14 cellular contexts compared by ENCODE assay signal in genomic region chr6:154593122-154593521, GRCh38.
DNase-seq lines count a peak whose midpoint lies in the region; ATAC-seq, FAIRE-seq and TF ChIP-seq lines count a peak whose summit lies in the region.
"Had no signal": no experiment of that assay in that cellular context is flagged by ENCODE, and none has a peak within 500 bp of the region (broad histone marks: within the 10 kb centered on the region; RNA-seq: fewer than 3 reads in every experiment).

No MANE protein-coding gene starts in this region.

- no peaks in the 10 kb centered on the region for H3K27me3 ChIP-seq in astrocyte (ENCODE audit: insufficient read depth, low read length)

- H3K27me3 Mint-ChIP-seq in astrocyte (ENCODE audit: low read depth, unreplicated experiment) (peaks cover 3% of the 10 kb centered on the region), mesothelial cell of epicardium (ENCODE audit: low read depth) (no peaks in the 10 kb centered on the region)
- peaks cover 3% of the 10 kb centered on the region for H3K27me3 Mint-ChIP-seq in activated naive CD8-positive, alpha-beta T cell treated with anti-CD3 and anti-CD28 coated beads for 36 hours

- no peaks in the 10 kb centered on the region for H3K9me3 Mint-ChIP-seq in astrocyte (ENCODE audit: unreplicated experiment)
- H3K9me3 Mint-ChIP-seq in mesothelial cell of epicardium = no peaks in the 10 kb centered on the region
- H3K9me3 Mint-ChIP-seq in activated naive CD8-positive, alpha-beta T cell treated with anti-CD3 and anti-CD28 coated beads for 36 hours = no peaks in the 10 kb centered on the region

- no peak overlapping the region for H2AFZ ChIP-seq in astrocyte (ENCODE audit: low read depth, low read length)

- no peak overlapping the region for H3K9ac ChIP-seq in astrocyte (ENCODE audit: low read length)

- ATAC-seq in GM19351 (IDR thresholded peaks at IDR 0.05; ENCODE audit: unreplicated experiment) (no peak), GM19328 (IDR thresholded peaks at IDR 0.05; ENCODE audit: unreplicated experiment) (no peak)

- TF ChIP-seq CTCF in astrocyte (IDR thresholded peaks at IDR 0.05; ENCODE audit: insufficient read depth, low read depth, low read length) = no peak
- TF ChIP-seq CTCF in mesothelial cell of epicardium (IDR thresholded peaks at IDR 0.05; ENCODE audit: unreplicated experiment) = no peak

- H3K36me3 ChIP-seq in astrocyte (ENCODE audit: insufficient read depth, low read length) = no peaks in the 10 kb centered on the region

- no peak for FAIRE-seq in astrocyte (lab: Jason Lieb, UNC)

- H3K4me1 Mint-ChIP-seq in astrocyte (ENCODE audit: low read depth, unreplicated experiment) = no peaks in the 10 kb centered on the region
- peaks cover 12% of the 10 kb centered on the region for H3K4me1 Mint-ChIP-seq in mesothelial cell of epicardium
- H3K4me1 Mint-ChIP-seq in activated naive CD8-positive, alpha-beta T cell treated with anti-CD3 and anti-CD28 coated beads for 36 hours = no peaks in the 10 kb centered on the region

- H3K4me3 Mint-ChIP-seq in astrocyte (ENCODE audit: unreplicated experiment) (no peak overlapping the region), mesothelial cell of epicardium (no peak overlapping the region)
- H3K4me3 Mint-ChIP-seq in activated naive CD8-positive, alpha-beta T cell treated with anti-CD3 and anti-CD28 coated beads for 36 hours = no peak overlapping the region

- no peak overlapping the region for H3K4me3 ChIP-seq in astrocyte (ENCODE audit: insufficient read depth, low read depth, low read length)
- H3K4me3 ChIP-seq: SK-N-MC had no signal

- H3K27ac Mint-ChIP-seq in astrocyte (ENCODE audit: unreplicated experiment) (no peak overlapping the region), mesothelial cell of epicardium (peak overlapping the region; percentile 78)
- H3K27ac Mint-ChIP-seq in activated naive CD8-positive, alpha-beta T cell treated with anti-CD3 and anti-CD28 coated beads for 36 hours = no peak overlapping the region

- H3K27ac ChIP-seq in astrocyte (ENCODE audit: low read depth, low read length) = no peak overlapping the region
- H3K27ac ChIP-seq: SK-N-MC had no signal

- no peaks in the 10 kb centered on the region for H3K36me3 Mint-ChIP-seq in astrocyte (ENCODE audit: low read depth, unreplicated experiment)
- no peaks in the 10 kb centered on the region for H3K36me3 Mint-ChIP-seq in mesothelial cell of epicardium
- H3K36me3 Mint-ChIP-seq in activated naive CD8-positive, alpha-beta T cell treated with anti-CD3 and anti-CD28 coated beads for 36 hours = no peaks in the 10 kb centered on the region

- no peaks in the 10 kb centered on the region for H3K4me1 ChIP-seq in astrocyte (ENCODE audit: insufficient read depth, low read length)

- H3K79me2 ChIP-seq in astrocyte (ENCODE audit: insufficient read depth, low read length) = no peaks in the 10 kb centered on the region

- no peaks in the 10 kb centered on the region for H4K20me1 ChIP-seq in astrocyte (ENCODE audit: insufficient read depth, low read length)

- DNase-seq in DMS153 treated with DMSO at 0.1 percent for 48 hours (lab: John Stamatoyannopoulos, UW; ENCODE audit: unreplicated experiment) (peak; percentile 50), NCI-H2081 (lab: John Stamatoyannopoulos, UW) (peak; percentile 46 to 77), astrocyte (ENCODE audit: low read depth) (peak; percentile 17), mesothelial cell of epicardium (ENCODE audit: low spot score in 2 of 2, unreplicated experiment in 2 of 2) (no peak), C1 segment of cervical spinal cord (lab: John Stamatoyannopoulos, UW) (no peak)
- no peak for DNase-seq in activated naive CD8-positive, alpha-beta T cell treated with anti-CD3 and anti-CD28 coated beads for 36 hours
- DNase-seq: activated CD4-positive, alpha-beta T cell treated with anti-CD3 and anti-CD28 coated beads for 1 hour; activated T-cell treated with anti-CD3 and anti-CD28 coated beads, Interleukin-2, amount 50 U/mL, for 48 hours; effector CD8-positive, alpha-beta T cell; NCI-H524 treated with DMSO at 0.1 percent for 48 hours; nucleus accumbens had no signal

- no peak overlapping the region for H3K4me2 ChIP-seq in astrocyte (ENCODE audit: low read length)

- H3K9me3 ChIP-seq in astrocyte (ENCODE audit: insufficient read depth, low read depth, low read length) = no peaks in the 10 kb centered on the region

Comparison
In these comparisons a context has a peak if more than half of its experiments do, and no peak if none do; other contexts are left out.
1. DNase-seq: peak in DMS153 treated with DMSO at 0.1 percent for 48 hours (single experiment), NCI-H2081 (2 of 2) and astrocyte (single experiment); none in mesothelial cell of epicardium (0 of 2), activated naive CD8-positive, alpha-beta T cell treated with anti-CD3 and anti-CD28 coated beads for 36 hours (single experiment) and C1 segment of cervical spinal cord (0 of 14).